Comparison of ENCODE assay signal across 10 cellular contexts in genomic region chr5:179697543-179697942, GRCh38. TPM values are rescaled to one million over a fixed set of nuclear protein-coding genes. Genes with fewer than 3 reads are reported as not detected.
A peak's percentile ranks its signal among the peaks of the same experiment; 100 is the strongest.
DNase-seq lines count a peak whose midpoint lies in the region; TF ChIP-seq lines count a peak whose summit lies in the region.
"Not testable (repeated sequence)": the region's sequence is repeated elsewhere in the genome, so short reads cannot be mapped to it uniquely, and the experiment has no call there.
"Had no signal": no experiment of that assay in that cellular context is flagged by ENCODE, and none has a peak within 500 bp of the region (broad histone marks: within the 10 kb centered on the region; RNA-seq: fewer than 3 reads in every experiment).

No MANE protein-coding gene starts in this region.

- POLR2A ChIA-PET in CD8-positive, alpha-beta memory T cell (lab: Charles Lee): interaction anchor here (0.5 to 6.7 kb wide), 4 partner anchors 13 to 38 kb away, joined by 3 to 35 read pairs (median 10); partner anchors contain the start of gene MAML1
- POLR2A ChIA-PET in activated CD4-positive, alpha-beta memory T cell treated with anti-CD3 and anti-CD28 coated beads, Interleukin-2, amount 10 ng/mL, durations not matched to agents 7 days and 5 days (lab: Charles Lee): interaction anchor here (0.8 to 2.8 kb wide), 10 partner anchors 9 to 1073 kb away, joined by 3 to 42 read pairs (median 6); partner anchors contain the start of genes CBY3, HNRNPH1, MAML1 and RUFY1
- POLR2A ChIA-PET in MCF 10A (lab: Yijun Ruan, JAX): interaction anchor here (0.6 to 5.0 kb wide), 15 partner anchors 8 to 146 kb away, joined by 3 to 61 read pairs (median 4); partner anchors contain the start of genes CBY3, HNRNPH1 and MAML1

- not testable (repeated sequence) for H3K14ac ChIP-seq in mesenchymal stem cell (ENCODE audit: low read length in 2 of 2)

- not testable (repeated sequence) for H4K91ac ChIP-seq in mesenchymal stem cell (ENCODE audit: low read length)

- H3K9ac ChIP-seq in MM.1S (ENCODE audit: low read length) (peak overlapping the region; percentile 89), mesenchymal stem cell (ENCODE audit: low read length) (peak overlapping the region; percentile 97)

- H3K18ac ChIP-seq in mesenchymal stem cell (ENCODE audit: low read depth in 1 of 2, low read length in 2 of 2): peak overlapping the region in 1 of 2 experiments; percentile 97

- H3K79me1 ChIP-seq in mesenchymal stem cell (replicated peaks; ENCODE audit: low read length, poor library complexity, severe bottlenecking): not testable (repeated sequence)

- H3K4me1 Mint-ChIP-seq in CD8-positive, alpha-beta memory T cell: peaks cover 33 to 51% (median 49%) of the 10 kb centered on the region in 3 donors
- peaks cover 39% of the 10 kb centered on the region for H3K4me1 Mint-ChIP-seq in activated CD4-positive, alpha-beta memory T cell treated with anti-CD3 and anti-CD28 coated beads, Interleukin-2, amount 10 ng/mL, durations not matched to agents 7 days and 5 days
- H3K4me1 Mint-ChIP-seq in MCF 10A (ENCODE audit: insufficient read depth, unreplicated experiment) (peaks cover 29% of the 10 kb centered on the region), progenitor cell of endocrine pancreas (ENCODE audit: low read depth) (peaks cover 16% of the 10 kb centered on the region)

- not testable (repeated sequence) for TF ChIP-seq POLR2A in tibial nerve (IDR thresholded peaks at IDR 0.05)

- peaks cover 35% of the 10 kb centered on the region for H3K4me1 ChIP-seq in CD8-positive, alpha-beta memory T cell (ENCODE audit: insufficient read depth, low read length)
- not testable (repeated sequence) for H3K4me1 ChIP-seq in MM.1S (ENCODE audit: low read length); mesenchymal stem cell (ENCODE audit: control insufficient read depth, insufficient read depth, low read depth, low read length)
- peaks cover 0 to 28% (median 13%) of the 10 kb centered on the region in 4 donors for H3K4me1 ChIP-seq in tibial nerve

- H2AFZ ChIP-seq in MM.1S (ENCODE audit: low read length): peak overlapping the region; percentile 69; the same call in 1 of the 2 replicates
- H2AFZ ChIP-seq in mesenchymal stem cell (ENCODE audit: low read depth, low read length): not testable (repeated sequence)

- H3K27me3 ChIP-seq in CD8-positive, alpha-beta memory T cell (ENCODE audit: insufficient read depth, low read length, poor library complexity, severe bottlenecking); MM.1S (replicated peaks; ENCODE audit: insufficient read depth, low read length); mesenchymal stem cell (ENCODE audit: control insufficient read depth in 1 of 2, insufficient read depth in 1 of 2, low read length in 2 of 2); tibial nerve: not testable (repeated sequence)

- CTCF ChIA-PET in CD8-positive, alpha-beta memory T cell (lab: Charles Lee): interaction anchor here (0.9 to 2.2 kb wide), 3 partner anchors 18 to 104 kb away, joined by 4 to 15 read pairs (median 4); no protein-coding TSS in a partner anchor
- CTCF ChIA-PET in activated CD4-positive, alpha-beta memory T cell treated with anti-CD3 and anti-CD28 coated beads, Interleukin-2, amount 10 ng/mL, durations not matched to agents 7 days and 5 days (lab: Charles Lee): interaction anchor here (0.6 to 1.0 kb wide), 3 partner anchors 19 to 83 kb away, joined by 3 to 6 read pairs (median 3); no protein-coding TSS in a partner anchor
- CTCF ChIA-PET in MCF 10A (lab: Yijun Ruan, JAX): interaction anchor here (0.6 to 0.9 kb wide), 3 partner anchors 10 to 18 kb away, joined by 3 to 8 read pairs (median 3); no protein-coding TSS in a partner anchor

- H3K79me2 ChIP-seq in MM.1S (ENCODE audit: low read length): peaks cover 42% of the 10 kb centered on the region

- peak overlapping the region; percentile 91 for H3K27ac ChIP-seq in CD8-positive, alpha-beta memory T cell (ENCODE audit: low read depth, low read length)
- H3K27ac ChIP-seq in MM.1S (ENCODE audit: low read length) (peak overlapping the region; percentile 90; the same call in 1 of the 2 replicates), mesenchymal stem cell (ENCODE audit: low read length, poor library complexity, severe bottlenecking) (peak overlapping the region; percentile 97), tibial nerve (peak overlapping the region; percentile 82 to 96 (median 91))

- BruUV-seq in MCF 10A (replicated peaks; lab: Mats Ljungman, UMichigan): not testable (repeated sequence)

- H2AK5ac ChIP-seq in mesenchymal stem cell (ENCODE audit: low read length, severe bottlenecking): peak overlapping the region; percentile 94

- intact Hi-C loops in MCF 10A (cut with micrococcal nuclease): not testable (repeated sequence)

- H3K4me3 Mint-ChIP-seq in CD8-positive, alpha-beta memory T cell: peak overlapping the region; percentile 95 to 99 (median 96)
- H3K4me3 Mint-ChIP-seq in activated CD4-positive, alpha-beta memory T cell treated with anti-CD3 and anti-CD28 coated beads, Interleukin-2, amount 10 ng/mL, durations not matched to agents 7 days and 5 days: peak overlapping the region; percentile 99
- peak overlapping the region; percentile 94 for H3K4me3 Mint-ChIP-seq in MCF 10A (ENCODE audit: unreplicated experiment)
- H3K4me3 Mint-ChIP-seq in progenitor cell of endocrine pancreas (ENCODE audit: low read depth): peak overlapping the region; percentile 98

- H2BK5ac ChIP-seq in mesenchymal stem cell (ENCODE audit: low read depth, low read length, poor library complexity, severe bottlenecking): not testable (repeated sequence)

- H3K23ac ChIP-seq in mesenchymal stem cell (ENCODE audit: low read length in 2 of 2): not testable (repeated sequence)

- not testable (repeated sequence) for H3K9me3 Mint-ChIP-seq in CD8-positive, alpha-beta memory T cell; activated CD4-positive, alpha-beta memory T cell treated with anti-CD3 and anti-CD28 coated beads, Interleukin-2, amount 10 ng/mL, durations not matched to agents 7 days and 5 days; MCF 10A (ENCODE audit: unreplicated experiment); progenitor cell of endocrine pancreas (ENCODE audit: low read depth)

- H3K9me2 ChIP-seq in MM.1S (replicated peaks; ENCODE audit: insufficient read depth, low read length): not testable (repeated sequence)

- H3K9me3 ChIP-seq in CD8-positive, alpha-beta memory T cell (ENCODE audit: low read length); MM.1S (replicated peaks; ENCODE audit: insufficient read depth, low read length); mesenchymal stem cell (ENCODE audit: control insufficient read depth, low read length); tibial nerve: not testable (repeated sequence)

- H3K4ac ChIP-seq in mesenchymal stem cell (ENCODE audit: low read depth in 1 of 2, low read length in 2 of 2): not testable (repeated sequence)

- H3K4me2 ChIP-seq in MM.1S (ENCODE audit: low read depth, low read length): peak overlapping the region; percentile 81; the same call in 1 of the 2 replicates
- H3K4me2 ChIP-seq in mesenchymal stem cell (ENCODE audit: low read length, poor library complexity, severe bottlenecking): peak overlapping the region; percentile 77

- H3K27ac Mint-ChIP-seq in CD8-positive, alpha-beta memory T cell: peak overlapping the region; percentile 98 to 100 (median 99)
- H3K27ac Mint-ChIP-seq in activated CD4-positive, alpha-beta memory T cell treated with anti-CD3 and anti-CD28 coated beads, Interleukin-2, amount 10 ng/mL, durations not matched to agents 7 days and 5 days: peak overlapping the region; percentile 98
- H3K27ac Mint-ChIP-seq in MCF 10A (ENCODE audit: low read depth, unreplicated experiment): peak overlapping the region; percentile 99
- peak overlapping the region; percentile 99 for H3K27ac Mint-ChIP-seq in progenitor cell of endocrine pancreas

- TF ChIP-seq EP300 in tibial nerve (IDR thresholded peaks at IDR 0.05): not testable (repeated sequence)

- peak overlapping the region; percentile 90 for H3K4me3 ChIP-seq in CD8-positive, alpha-beta memory T cell (ENCODE audit: low read length)
- H3K4me3 ChIP-seq in MM.1S (ENCODE audit: low read length) (peak overlapping the region; percentile 74), fibroblast of pulmonary artery (replicated peaks; ENCODE audit: low read depth, low read length) (peak overlapping the region; percentile 75), mesenchymal stem cell (ENCODE audit: insufficient read depth in 1 of 2, low read depth in 1 of 2, low read length in 2 of 2) (peak overlapping the region in 1 of 2 experiments; percentile 91), tibial nerve (peak overlapping the region in 3 of 4 donors; percentile 63 to 100 (median 93))

- peaks cover 0 to 22% (median 0%) of the 10 kb centered on the region in 3 donors for H3K36me3 Mint-ChIP-seq in CD8-positive, alpha-beta memory T cell
- peaks cover 36% of the 10 kb centered on the region for H3K36me3 Mint-ChIP-seq in activated CD4-positive, alpha-beta memory T cell treated with anti-CD3 and anti-CD28 coated beads, Interleukin-2, amount 10 ng/mL, durations not matched to agents 7 days and 5 days (ENCODE audit: low read depth)
- H3K36me3 Mint-ChIP-seq in MCF 10A (ENCODE audit: insufficient read depth, unreplicated experiment): peaks cover 37% of the 10 kb centered on the region
- not testable (repeated sequence) for H3K36me3 Mint-ChIP-seq in progenitor cell of endocrine pancreas (ENCODE audit: insufficient read depth)

- not testable (repeated sequence) for H2BK15ac ChIP-seq in mesenchymal stem cell (ENCODE audit: low read depth, poor library complexity, severe bottlenecking)

- not testable (repeated sequence) for DNase-seq in CD8-positive, alpha-beta memory T cell; MM.1S; activated CD4-positive, alpha-beta memory T cell treated with anti-CD3 and anti-CD28 coated beads, Interleukin-2, amount 10 ng/mL, durations not matched to agents 7 days and 5 days; MCF 10A (ENCODE audit: unreplicated experiment); fibroblast of pulmonary artery (ENCODE audit: low read depth); mesenchymal stem cell; progenitor cell of endocrine pancreas (ENCODE audit: low spot score, unreplicated experiment); tibial nerve (ENCODE audit: low spot score in 2 of 2)

- peak overlapping the region; percentile 72 for H4K8ac ChIP-seq in mesenchymal stem cell (ENCODE audit: low read length)

- H3K36me3 ChIP-seq in CD8-positive, alpha-beta memory T cell (ENCODE audit: insufficient read depth, low read length); MM.1S (replicated peaks; ENCODE audit: insufficient read depth, low read length); tibial nerve: not testable (repeated sequence)
- H3K36me3 ChIP-seq in mesenchymal stem cell (ENCODE audit: control insufficient read depth in 1 of 2, insufficient read depth in 2 of 2, low read depth in 1 of 2, low read length in 2 of 2): peaks cover 8 to 10% of the 10 kb centered on the region in 2 experiments

- H2BK120ac ChIP-seq in mesenchymal stem cell (ENCODE audit: low read depth, low read length): not testable (repeated sequence)

- 100% methylated on average over 11 of the region's 15 CpGs for WGBS in mesenchymal stem cell
- WGBS in tibial nerve, 2 donors: 95 to 96% methylated on average over 15 of the region's 15 CpGs

- H4K20me1 ChIP-seq in MM.1S (ENCODE audit: insufficient read depth, low read length): not testable (repeated sequence)

- not testable (repeated sequence) for TF ChIP-seq CTCF in MM.1S (IDR thresholded peaks at IDR 0.05; ENCODE audit: low read length); MCF 10A (IDR thresholded peaks at IDR 0.05; ENCODE audit: unreplicated experiment); fibroblast of pulmonary artery (IDR thresholded peaks at IDR 0.05; ENCODE audit: low read length, missing control alignments); progenitor cell of endocrine pancreas (IDR thresholded peaks at IDR 0.05; ENCODE audit: unreplicated experiment); tibial nerve (IDR thresholded peaks at IDR 0.05)

- not testable (repeated sequence) for H3K27me3 Mint-ChIP-seq in CD8-positive, alpha-beta memory T cell; activated CD4-positive, alpha-beta memory T cell treated with anti-CD3 and anti-CD28 coated beads, Interleukin-2, amount 10 ng/mL, durations not matched to agents 7 days and 5 days; MCF 10A (ENCODE audit: insufficient read depth, unreplicated experiment); progenitor cell of endocrine pancreas

- not testable (repeated sequence) for H2BK12ac ChIP-seq in mesenchymal stem cell (ENCODE audit: low read length in 2 of 2)

- H3F3A ChIP-seq in MM.1S (ENCODE audit: insufficient read depth, low read length): not testable (repeated sequence)

RNA-seq across cellular contexts. Expression of gene CANX, which starts 1.2 kb away (rescaled TPM):
- 100 to 1,000 TPM; 694 to 710 TPM for total RNA-seq in CD8-positive, alpha-beta memory T cell
- 283 TPM for polyA plus RNA-seq in CD8-positive, alpha-beta memory T cell
- total RNA-seq in activated CD4-positive, alpha-beta memory T cell treated with anti-CD3 and anti-CD28 coated beads, Interleukin-2, amount 10 ng/mL, durations not matched to agents 7 days and 5 days: 100 to 1,000 TPM; 418 to 428 TPM
- total RNA-seq in MCF 10A (2022) (1,781 and 2,325 TPM in 2 replicates), progenitor cell of endocrine pancreas (571 and 574 TPM in 2 replicates), tibial nerve (100 to 1,000 TPM; 258 to 315 (median 272) TPM)
- 661 TPM for polyA plus RNA-seq in mesenchymal stem cell (2013, experiment 1 of 2)
- 646 TPM for polyA plus RNA-seq in mesenchymal stem cell (2013, experiment 2 of 2)

RNA-seq across cellular contexts. Expression of gene CBY3, which starts 16.7 kb away (rescaled TPM):
- under 1 TPM; 0.57 to 0.91 TPM for total RNA-seq in CD8-positive, alpha-beta memory T cell
- not detected for polyA plus RNA-seq in CD8-positive, alpha-beta memory T cell
- total RNA-seq in activated CD4-positive, alpha-beta memory T cell treated with anti-CD3 and anti-CD28 coated beads, Interleukin-2, amount 10 ng/mL, durations not matched to agents 7 days and 5 days: under 1 TPM in 1 of 2 experiments, not detected in 1; 0.68 TPM
- total RNA-seq in MCF 10A (2022) (not detected in 2 replicates), progenitor cell of endocrine pancreas (not detected in 2 replicates), tibial nerve (1 to 10 TPM in 1 of 4 donors, not detected in 3; 1.2 TPM)
- polyA plus RNA-seq in mesenchymal stem cell (2013, experiment 1 of 2): not detected
- not detected for polyA plus RNA-seq in mesenchymal stem cell (2013, experiment 2 of 2)
- total RNA-seq: NCI-H460, Right ventricle myocardium inferior had no signal

RNA-seq across cellular contexts. Expression of gene MAML1, which starts 35.1 kb away (rescaled TPM):
- 10 to 100 TPM; 30.4 to 30.9 TPM for total RNA-seq in CD8-positive, alpha-beta memory T cell
- 9.1 TPM for polyA plus RNA-seq in CD8-positive, alpha-beta memory T cell
- 10 to 100 TPM; 33.3 to 35.2 TPM for total RNA-seq in activated CD4-positive, alpha-beta memory T cell treated with anti-CD3 and anti-CD28 coated beads, Interleukin-2, amount 10 ng/mL, durations not matched to agents 7 days and 5 days
- 36.4 and 38.4 TPM in 2 replicates for total RNA-seq in MCF 10A (2022)
- 19.0 TPM for polyA plus RNA-seq in mesenchymal stem cell (2013, experiment 1 of 2)
- 20.0 TPM for polyA plus RNA-seq in mesenchymal stem cell (2013, experiment 2 of 2)
- total RNA-seq in progenitor cell of endocrine pancreas: 51.8 and 54.8 TPM in 2 replicates
- total RNA-seq in tibial nerve: 10 to 100 TPM; 27.0 to 38.1 (median 31.9) TPM
